Comparison of ENCODE assay signal across 34 cellular contexts in the genomic region with DNA sequence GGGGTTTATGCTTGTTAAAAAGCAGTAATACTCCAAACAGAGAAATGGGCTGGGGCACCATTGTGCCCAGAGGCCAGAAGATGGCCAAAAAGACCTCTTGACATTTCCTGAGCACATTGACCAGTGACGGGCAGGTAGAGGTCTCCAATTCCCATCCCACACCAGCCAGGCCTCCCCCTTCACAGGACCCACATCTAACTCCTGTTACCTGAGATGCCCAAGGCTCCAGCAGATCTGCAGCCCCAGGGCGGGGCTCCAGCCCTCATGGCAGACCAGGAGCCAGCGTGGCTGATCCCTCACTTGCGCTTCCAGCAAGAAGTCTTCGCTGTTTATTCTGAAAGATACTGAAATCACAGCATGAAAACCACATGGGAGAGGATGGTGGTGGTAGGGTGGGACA.
"Had no signal": no experiment of that assay in that cellular context is flagged by ENCODE, and none has a peak within 500 bp of the region (broad histone marks: within the 10 kb centered on the region; RNA-seq: fewer than 3 reads in every experiment).

No MANE protein-coding gene starts in this region.

- H3K4me3 ChIP-seq: MG63 had no signal

- H3K36me3 ChIP-seq: MG63 had no signal

- H3K27me3 ChIP-seq: MG63 had no signal

- DNase-seq: Karpas-422, Kasumi-1, MG63, MM.1S, MV-4-11, NCI-H1048, NCI-H1092, NCI-H1092 treated with DMSO at 0.1 percent for 48 hours, NCI-H1105, NCI-H1105 treated with DMSO at 0.1 percent for 48 hours, NCI-H1417, NCI-H1417 treated with DMSO at 0.1 percent for 48 hours, NCI-H1436, NCI-H146, NCI-H1694, NCI-H1694 treated with DMSO at 0.1 percent for 48 hours, NCI-H187, NCI-H187 treated with DMSO at 0.1 percent for 48 hours, NCI-H1930, NCI-H2029, NCI-H2029 treated with DMSO at 0.1 percent for 48 hours, NCI-H2081, NCI-H2081 treated with DMSO at 0.1 percent for 48 hours, NCI-H2107, NCI-H2171, NCI-H2171 treated with DMSO at 0.1 percent for 48 hours, NCI-H2227 treated with DMSO at 0.1 percent for 48 hours, NCI-H226, NCI-H345, NCI-H446, NCI-H446 treated with DMSO at 0.1 percent for 48 hours, NCI-H510A, NCI-H510A treated with DMSO at 0.1 percent for 48 hours, NCI-H524 had no signal

- H3K9me3 ChIP-seq: MG63 had no signal
